In genomic region chr18:48038636-48039035, GRCh38 we compare ENCODE assay signal across 27 cellular contexts.
"Had no signal": no experiment of that assay in that cellular context is flagged by ENCODE, and none has a peak within 500 bp of the region (broad histone marks: within the 10 kb centered on the region; RNA-seq: fewer than 3 reads in every experiment).

No MANE protein-coding gene starts in this region.

- H3K27me3 ChIP-seq: adrenal gland, body of pancreas, breast epithelium had no signal

- H3K27ac ChIP-seq: body of pancreas had no signal

- H3K9me3 ChIP-seq: adrenal gland, body of pancreas had no signal

- H3K36me3 Mint-ChIP-seq: activated naive CD4-positive, alpha-beta T cell treated with anti-CD3 and anti-CD28 coated beads, Interleukin-2, amount 50 U/mL, for 72 hours had no signal

- H3K4me3 ChIP-seq: adrenal gland, body of pancreas, breast epithelium, K562 had no signal

- H3K4me1 Mint-ChIP-seq: activated CD4-positive, alpha-beta T cell treated with anti-CD3 and anti-CD28 coated beads, Interleukin-2, amount 10 ng/mL, durations not matched to agents 24 days and 14 days; activated T-helper 17 cell treated with anti-CD3 and anti-CD28 coated beads, Interleukin-2, amount 50 U/mL, for 72 hours had no signal

- DNase-seq: activated CD4-positive, alpha-beta T cell treated with anti-CD3 and anti-CD28 coated beads, Interleukin-2, amount 10 ng/mL, durations not matched to agents 24 days and 14 days; activated CD4-positive, alpha-beta T cell treated with anti-CD3 and anti-CD28 coated beads, Interleukin-2, amount 50 U/mL, for 4 hours; activated CD8-positive, alpha-beta T cell treated with anti-CD3 and anti-CD28 coated beads for 36 hours; activated gamma-delta T cell treated with Interleukin-2 at 50 U/mL for 16 hours; activated naive CD4-positive, alpha-beta T cell treated with anti-CD3 and anti-CD28 coated beads for 36 hours; activated T-cell treated with anti-CD3 and anti-CD28 coated beads, Interleukin-2, amount 50 U/mL, for 1 hour; activated T-cell treated with anti-CD3 and anti-CD28 coated beads, Interleukin-2, amount 50 U/mL, for 72 hours; caudate nucleus; NCI-H1092 treated with DMSO at 0.1 percent for 48 hours; NCI-H146; NCI-H187; NCI-H2029 treated with DMSO at 0.1 percent for 48 hours; NCI-H2227 treated with DMSO at 0.1 percent for 48 hours; NCI-H446 treated with DMSO at 0.1 percent for 48 hours; SIG-M5; SW 1271; T-helper 1 cell; T-helper 2 cell; T-helper 9 cell had no signal

- H3K27me3 Mint-ChIP-seq: activated CD4-positive, alpha-beta T cell treated with anti-CD3 and anti-CD28 coated beads, Interleukin-2, amount 10 ng/mL, durations not matched to agents 24 days and 14 days had no signal

- ATAC-seq: activated CD8-positive, alpha-beta T cell treated with anti-CD3 and anti-CD28 coated beads for 36 hours; activated naive CD4-positive, alpha-beta T cell treated with anti-CD3 and anti-CD28 coated beads, Interleukin-2, amount 50 U/mL, for 72 hours; activated T-cell treated with anti-CD3 and anti-CD28 coated beads, Interleukin-2, amount 50 U/mL, for 72 hours; activated T-helper 17 cell treated with anti-CD3 and anti-CD28 coated beads, Interleukin-2, amount 50 U/mL, for 72 hours; body of pancreas; K562; Panc1; SK-N-SH treated with all-trans-retinoic acid at 6 μM for 48 hours had no signal

- H3K9me3 Mint-ChIP-seq: activated CD4-positive, alpha-beta T cell treated with anti-CD3 and anti-CD28 coated beads, Interleukin-2, amount 10 ng/mL, durations not matched to agents 24 days and 14 days; activated CD8-positive, alpha-beta T cell treated with anti-CD3 and anti-CD28 coated beads for 36 hours; activated naive CD4-positive, alpha-beta T cell treated with anti-CD3 and anti-CD28 coated beads for 36 hours; activated naive CD4-positive, alpha-beta T cell treated with anti-CD3 and anti-CD28 coated beads, Interleukin-2, amount 50 U/mL, for 72 hours; activated T-cell treated with anti-CD3 and anti-CD28 coated beads, Interleukin-2, amount 50 U/mL, for 72 hours; activated T-helper 17 cell treated with anti-CD3 and anti-CD28 coated beads, Interleukin-2, amount 50 U/mL, for 72 hours had no signal

- H3K36me3 ChIP-seq: adrenal gland, breast epithelium had no signal

- H3K27ac Mint-ChIP-seq: activated CD4-positive, alpha-beta T cell treated with anti-CD3 and anti-CD28 coated beads, Interleukin-2, amount 10 ng/mL, durations not matched to agents 24 days and 14 days; activated CD8-positive, alpha-beta T cell treated with anti-CD3 and anti-CD28 coated beads for 36 hours; activated naive CD4-positive, alpha-beta T cell treated with anti-CD3 and anti-CD28 coated beads for 36 hours; activated naive CD4-positive, alpha-beta T cell treated with anti-CD3 and anti-CD28 coated beads, Interleukin-2, amount 50 U/mL, for 72 hours; activated T-cell treated with anti-CD3 and anti-CD28 coated beads, Interleukin-2, amount 50 U/mL, for 72 hours; activated T-helper 17 cell treated with anti-CD3 and anti-CD28 coated beads, Interleukin-2, amount 50 U/mL, for 72 hours had no signal

- H3K4me3 Mint-ChIP-seq: activated CD4-positive, alpha-beta T cell treated with anti-CD3 and anti-CD28 coated beads, Interleukin-2, amount 10 ng/mL, durations not matched to agents 24 days and 14 days; activated CD8-positive, alpha-beta T cell treated with anti-CD3 and anti-CD28 coated beads for 36 hours; activated naive CD4-positive, alpha-beta T cell treated with anti-CD3 and anti-CD28 coated beads for 36 hours; activated T-cell treated with anti-CD3 and anti-CD28 coated beads, Interleukin-2, amount 50 U/mL, for 72 hours; activated T-helper 17 cell treated with anti-CD3 and anti-CD28 coated beads, Interleukin-2, amount 50 U/mL, for 72 hours had no signal
